Comparison of ENCODE assay signal across 17 cellular contexts in the genomic region with DNA sequence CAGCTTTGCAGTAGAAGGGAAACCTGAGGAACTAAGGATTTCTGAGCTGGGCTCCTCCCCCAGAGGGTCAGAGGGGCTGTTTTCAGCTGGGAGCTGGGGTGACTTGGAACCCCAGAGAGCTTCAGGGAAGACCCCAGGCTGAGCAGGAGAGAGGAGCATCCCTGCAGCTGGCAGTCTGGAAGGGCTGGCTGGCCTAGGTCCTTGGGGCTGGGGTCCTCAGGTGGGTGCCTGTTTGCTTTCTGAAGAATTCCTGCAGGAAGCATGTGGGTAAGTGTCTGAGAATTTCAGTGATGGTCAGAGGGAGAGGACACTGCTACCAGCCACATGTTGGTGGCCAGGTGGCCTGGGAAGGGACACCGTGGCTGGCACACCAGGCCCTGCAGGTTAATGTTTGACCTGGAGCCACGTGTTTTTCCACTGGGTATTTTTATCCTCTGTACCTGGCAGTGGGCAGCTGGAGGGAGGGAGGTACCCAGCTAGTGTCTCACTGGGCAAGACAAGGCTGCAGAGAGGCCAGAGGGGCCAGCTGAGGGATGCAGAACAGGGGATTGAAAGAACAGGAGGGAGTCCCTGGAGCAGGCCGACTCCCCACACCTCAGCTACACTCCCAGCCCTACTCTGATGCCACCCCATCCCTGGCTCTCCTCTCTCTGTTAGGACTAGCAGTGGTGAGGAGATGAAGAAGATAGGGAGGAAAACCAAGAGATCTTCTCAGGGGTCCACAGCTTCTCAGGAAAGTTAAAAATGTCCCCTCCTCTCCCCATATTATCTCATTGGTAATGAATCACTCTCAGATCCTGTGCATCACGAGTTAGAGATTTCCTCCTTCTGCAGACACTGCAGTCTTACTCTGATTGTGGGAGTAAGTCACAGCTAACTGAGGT.
DNase-seq lines count a peak whose midpoint lies in the region; ATAC-seq, FAIRE-seq and TF ChIP-seq lines count a peak whose summit lies in the region.
"Had no signal": no experiment of that assay in that cellular context is flagged by ENCODE, and none has a peak within 500 bp of the region (broad histone marks: within the 10 kb centered on the region; RNA-seq: fewer than 3 reads in every experiment).

No MANE protein-coding gene starts in this region.

- no peak for TF ChIP-seq CTCF in astrocyte (IDR thresholded peaks at IDR 0.05; ENCODE audit: insufficient read depth, low read depth, low read length)

- peaks cover 1% of the 10 kb centered on the region for H3K36me3 Mint-ChIP-seq in astrocyte (ENCODE audit: low read depth, unreplicated experiment)
- no peaks in the 10 kb centered on the region for H3K36me3 Mint-ChIP-seq in stimulated activated memory B cell treated with anti-CD40 and anti-IgM and Interleukin-4, amounts not matched to agents 10 μg/mL and 1 μg/mL and 100 μg/mL, for 72 hours
- H3K36me3 Mint-ChIP-seq: CD14-positive monocyte, type B pancreatic cell had no signal

- ATAC-seq in stimulated activated memory B cell treated with anti-CD40 and anti-IgM and Interleukin-4, amounts not matched to agents 10 μg/mL and 1 μg/mL and 100 μg/mL, for 72 hours: peak; percentile 13
- ATAC-seq in GM18520 (IDR thresholded peaks at IDR 0.05; ENCODE audit: unreplicated experiment): no peak
- ATAC-seq: T-helper 17 cell had no signal

- peak overlapping the region; percentile 22 for H3K4me2 ChIP-seq in astrocyte (ENCODE audit: low read length)

- no peak overlapping the region for H3K9ac ChIP-seq in astrocyte (ENCODE audit: low read length)

- peaks cover 2% of the 10 kb centered on the region for H3K9me3 Mint-ChIP-seq in astrocyte (ENCODE audit: unreplicated experiment)
- H3K9me3 Mint-ChIP-seq in stimulated activated memory B cell treated with anti-CD40 and anti-IgM and Interleukin-4, amounts not matched to agents 10 μg/mL and 1 μg/mL and 100 μg/mL, for 72 hours: no peaks in the 10 kb centered on the region
- H3K9me3 Mint-ChIP-seq: CD14-positive monocyte, type B pancreatic cell had no signal

- peaks cover 17% of the 10 kb centered on the region for H3K4me1 ChIP-seq in astrocyte (ENCODE audit: insufficient read depth, low read length)

- H3K27ac ChIP-seq in astrocyte (ENCODE audit: low read depth, low read length): no peak overlapping the region

- no peak overlapping the region for H3K27ac Mint-ChIP-seq in astrocyte (ENCODE audit: unreplicated experiment)
- H3K27ac Mint-ChIP-seq in stimulated activated memory B cell treated with anti-CD40 and anti-IgM and Interleukin-4, amounts not matched to agents 10 μg/mL and 1 μg/mL and 100 μg/mL, for 72 hours: no peak overlapping the region
- H3K27ac Mint-ChIP-seq: T-helper 17 cell, type B pancreatic cell had no signal

- H2AFZ ChIP-seq in astrocyte (ENCODE audit: low read depth, low read length): no peak overlapping the region

- peaks cover 5% of the 10 kb centered on the region for H3K27me3 Mint-ChIP-seq in astrocyte (ENCODE audit: low read depth, unreplicated experiment)
- peaks cover 16% of the 10 kb centered on the region for H3K27me3 Mint-ChIP-seq in stimulated activated memory B cell treated with anti-CD40 and anti-IgM and Interleukin-4, amounts not matched to agents 10 μg/mL and 1 μg/mL and 100 μg/mL, for 72 hours

- H3K36me3 ChIP-seq in astrocyte (ENCODE audit: insufficient read depth, low read length): no peaks in the 10 kb centered on the region

- no peaks in the 10 kb centered on the region for H3K79me2 ChIP-seq in astrocyte (ENCODE audit: insufficient read depth, low read length)

- H3K4me3 ChIP-seq in astrocyte (ENCODE audit: insufficient read depth, low read depth, low read length): no peak overlapping the region

- no peak overlapping the region for H3K4me3 Mint-ChIP-seq in astrocyte (ENCODE audit: unreplicated experiment)
- H3K4me3 Mint-ChIP-seq in stimulated activated memory B cell treated with anti-CD40 and anti-IgM and Interleukin-4, amounts not matched to agents 10 μg/mL and 1 μg/mL and 100 μg/mL, for 72 hours: no peak overlapping the region
- H3K4me3 Mint-ChIP-seq: CD14-positive monocyte, T-helper 17 cell, type B pancreatic cell had no signal

- H3K27me3 ChIP-seq in astrocyte (ENCODE audit: insufficient read depth, low read length): no peaks in the 10 kb centered on the region

- H3K9me3 ChIP-seq in astrocyte (ENCODE audit: insufficient read depth, low read depth, low read length): no peaks in the 10 kb centered on the region

- H4K20me1 ChIP-seq in astrocyte (ENCODE audit: insufficient read depth, low read length): no peaks in the 10 kb centered on the region

- no peak for FAIRE-seq in astrocyte (lab: Jason Lieb, UNC)

- DNase-seq in GM03348 (ENCODE audit: low spot score): peak; percentile 27
- DNase-seq in astrocyte (ENCODE audit: low read depth): peak; percentile 12
- DNase-seq in iris pigment epithelial cell (ENCODE audit: low read depth): peak; percentile 51
- no peak for DNase-seq in NCI-H446 (lab: John Stamatoyannopoulos, UW)
- DNase-seq in cerebellar cortex (ENCODE audit: low spot score): no peak
- DNase-seq: activated CD4-positive, alpha-beta T cell treated with anti-CD3 and anti-CD28 coated beads for 1 hour; foreskin melanocyte; GDM1; GOT3; KG1; NCI-H1436 treated with DMSO at 0.1 percent for 48 hours; stimulated activated CD4-positive, alpha-beta T cell treated with anti-CD3 and anti-CD28 coated beads, Interleukin-12 subunit alpha, Interleukin-12 subunit beta, amount 100 ng/mL, for 4 hours; T-helper 17 cell had no signal

- peaks cover 50% of the 10 kb centered on the region for H3K4me1 Mint-ChIP-seq in astrocyte (ENCODE audit: low read depth, unreplicated experiment)
- no peaks in the 10 kb centered on the region for H3K4me1 Mint-ChIP-seq in stimulated activated memory B cell treated with anti-CD40 and anti-IgM and Interleukin-4, amounts not matched to agents 10 μg/mL and 1 μg/mL and 100 μg/mL, for 72 hours
- H3K4me1 Mint-ChIP-seq: T-helper 17 cell had no signal

Comparison
In these comparisons a context has a peak if more than half of its experiments do, and no peak if none do; other contexts are left out.
1. DNase-seq: peak in GM03348 (single experiment), astrocyte (single experiment) and iris pigment epithelial cell (single experiment); none in NCI-H446 (0 of 2) and cerebellar cortex (single experiment).